ENCODE assay signal across 24 cellular contexts in the genomic region with DNA sequence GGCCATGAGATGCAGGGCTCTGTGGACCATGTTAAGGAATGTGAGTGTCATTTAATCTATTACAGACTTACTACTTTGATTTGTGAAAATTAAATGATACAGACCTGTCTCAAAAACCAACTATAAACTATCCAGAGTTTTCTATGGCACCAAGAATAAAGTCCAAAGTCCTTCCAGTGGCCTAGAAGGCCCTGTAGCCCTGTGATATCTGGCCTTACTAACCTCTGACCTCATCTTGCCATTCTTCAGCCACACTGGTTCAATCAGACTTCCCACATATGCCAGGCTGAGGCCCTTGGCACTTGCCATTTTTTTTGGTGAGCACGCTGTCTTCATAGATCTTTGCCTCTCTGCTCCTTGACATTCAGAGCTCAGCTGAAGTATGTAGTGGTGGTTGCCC. TPM values are rescaled to one million over a fixed set of nuclear protein-coding genes. Genes with fewer than 3 reads are reported as not detected.
DNase-seq lines count a peak whose midpoint lies in the region; ATAC-seq, FAIRE-seq and TF ChIP-seq lines count a peak whose summit lies in the region.
"Had no signal": no experiment of that assay in that cellular context is flagged by ENCODE, and none has a peak within 500 bp of the region (broad histone marks: within the 10 kb centered on the region; RNA-seq: fewer than 3 reads in every experiment).

No MANE protein-coding gene starts in this region.

- ATAC-seq in HepG2 = no peak
- ATAC-seq in left lobe of liver = peak; percentile 61
- peak; percentile 37 for ATAC-seq in mucosa of descending colon
- ATAC-seq in HG03108 (IDR thresholded peaks at IDR 0.05; ENCODE audit: unreplicated experiment) = no peak
- ATAC-seq in activated T-cell treated with anti-CD3 and anti-CD28 coated beads, Interleukin-2, amount 50 U/mL, for 72 hours (replicated peaks in 1 of 2) = no peak
- ATAC-seq in pancreas = no peak
- ATAC-seq: CD8-positive, alpha-beta T cell; GM23338; HCT116 had no signal

- WGBS in liver = 95% methylated on average over 1 of the region's 1 CpG
- 100% methylated on average over 1 of the region's 1 CpG for WGBS in HepG2 (ENCODE audit: low lambda C conversion rate)
- 99 to 100% methylated on average over 1 of the region's 1 CpG for WGBS in pancreas, 2 donors

- TF ChIP-seq EP300 in HepG2 (IDR thresholded peaks at IDR 0.05; ENCODE audit: low read depth in 2 of 2, low read length in 2 of 2) (no peak), HepG2 (CRISPR knock-in tag; IDR thresholded peaks at IDR 0.05; ENCODE audit: borderline replicate concordance) (no peak)

- no TSS peak for BruUV-seq in HepG2 (replicated peaks; lab: Mats Ljungman, UMichigan)

- no peak for TF ChIP-seq RAD21 in liver (IDR thresholded peaks at IDR 0.05)
- no peak for TF ChIP-seq RAD21 in HepG2 (CRISPR knock-in tag; IDR thresholded peaks at IDR 0.05)

- H3K36me3 ChIP-seq in liver (ENCODE audit: control insufficient read depth in 4 of 4, insufficient read depth in 3 of 4, low read depth in 1 of 4, low read length in 3 of 4) (peaks cover 4 to 14% (median 10%) of the 10 kb centered on the region in 4 donors), HepG2 (replicated peaks in 1 of 2; ENCODE audit: control insufficient read depth in 1 of 2, insufficient read depth in 2 of 2, low read length in 2 of 2) (peaks cover 5 to 24% of the 10 kb centered on the region in 2 experiments), mucosa of descending colon (ENCODE audit: low read depth) (no peaks in the 10 kb centered on the region), pancreas (peaks cover 0 to 17% (median 0%) of the 10 kb centered on the region in 3 donors)

- POLR2A ChIA-PET in HepG2 (lab: Yijun Ruan, JAX) = no interaction called here

- no peaks in the 10 kb centered on the region for H3K27me3 ChIP-seq in liver (ENCODE audit: control insufficient read depth in 4 of 4, insufficient read depth in 4 of 4, low read length in 3 of 4)
- H3K27me3 ChIP-seq in HepG2 (ENCODE audit: control insufficient read depth in 1 of 2, insufficient read depth in 2 of 2, low read length in 2 of 2) = no peaks in the 10 kb centered on the region
- H3K27me3 ChIP-seq in pancreas = no peaks in the 10 kb centered on the region
- H3K27me3 ChIP-seq: BLaER1 had no signal

- no peak overlapping the region for H3K9ac ChIP-seq in liver (ENCODE audit: low read depth in 1 of 2, low read length in 2 of 2)
- H3K9ac ChIP-seq in HepG2 (ENCODE audit: insufficient read depth, low read depth, low read length) = no peak overlapping the region
- H3K9ac ChIP-seq: BLaER1 had no signal

- H3K4me1 Mint-ChIP-seq in activated T-cell treated with anti-CD3 and anti-CD28 coated beads, Interleukin-2, amount 50 U/mL, for 72 hours (ENCODE audit: low read depth) = peaks cover 5% of the 10 kb centered on the region

- no peak overlapping the region for H3K27ac Mint-ChIP-seq in activated T-cell treated with anti-CD3 and anti-CD28 coated beads, Interleukin-2, amount 50 U/mL, for 72 hours
- H3K27ac Mint-ChIP-seq: B cell; CD4-positive, CD25-positive, alpha-beta regulatory T cell; CD8-positive, alpha-beta T cell; GM23338 had no signal

- peaks cover 17 to 18% of the 10 kb centered on the region in 2 donors for H3K36me3 Mint-ChIP-seq in activated T-cell treated with anti-CD3 and anti-CD28 coated beads, Interleukin-2, amount 50 U/mL, for 72 hours (ENCODE audit: insufficient read depth in 2 of 2)

- H3K79me2 ChIP-seq in HepG2 (ENCODE audit: insufficient read depth, low read length) = peaks cover 14% of the 10 kb centered on the region

- TF ChIP-seq CTCF in liver (IDR thresholded peaks at IDR 0.05; ENCODE audit: low read depth, low read length, missing input control) (no peak), HepG2 (CRISPR knock-in tag; IDR thresholded peaks at IDR 0.05) (no peak), mucosa of descending colon (IDR thresholded peaks at IDR 0.05) (no peak), pancreas (IDR thresholded peaks at IDR 0.05) (no peak)

- no peaks in the 10 kb centered on the region for H3K4me1 ChIP-seq in liver (ENCODE audit: control insufficient read depth in 4 of 4, insufficient read depth in 4 of 4, low read length in 3 of 4)
- H3K4me1 ChIP-seq in HepG2 (ENCODE audit: insufficient read depth, low read length) = peaks cover 3% of the 10 kb centered on the region
- H3K4me1 ChIP-seq in mucosa of descending colon (ENCODE audit: low read depth) = no peaks in the 10 kb centered on the region
- peaks cover 0 to 3% (median 0%) of the 10 kb centered on the region in 3 donors for H3K4me1 ChIP-seq in pancreas

- FAIRE-seq in HepG2 (lab: Jason Lieb, UNC) (no peak), pancreas (lab: Jason Lieb, UNC) (no peak)
- FAIRE-seq: A204.1, GM12891, GM18507 had no signal

- H3K9me3 ChIP-seq in liver (ENCODE audit: control insufficient read depth in 4 of 4, low read length in 3 of 4) (no peaks in the 10 kb centered on the region), HepG2 (ENCODE audit: low read length) (no peaks in the 10 kb centered on the region), mucosa of descending colon (peaks cover 2% of the 10 kb centered on the region), pancreas (no peaks in the 10 kb centered on the region)

- peaks cover 0 to 3% of the 10 kb centered on the region in 2 donors for H3K9me3 Mint-ChIP-seq in activated T-cell treated with anti-CD3 and anti-CD28 coated beads, Interleukin-2, amount 50 U/mL, for 72 hours

- H2AFZ ChIP-seq in HepG2 (ENCODE audit: low read length) = no peak overlapping the region
- H2AFZ ChIP-seq: GM23338 had no signal

- H4K20me1 ChIP-seq in HepG2 (ENCODE audit: insufficient read depth, low read length) = no peaks in the 10 kb centered on the region
- H4K20me1 ChIP-seq: BLaER1 had no signal

- H3K4me3 ChIP-seq in liver (ENCODE audit: low read depth in 1 of 3, low read length in 3 of 3) = no peak overlapping the region
- no peak overlapping the region for H3K4me3 ChIP-seq in HepG2 (replicated peaks in 1 of 3; ENCODE audit: insufficient read depth in 1 of 3, low read depth in 2 of 3, low read length in 3 of 3)
- no peak overlapping the region for H3K4me3 ChIP-seq in mucosa of descending colon
- no peak overlapping the region for H3K4me3 ChIP-seq in pancreas
- H3K4me3 ChIP-seq: BLaER1, GM23338 had no signal

- H3K27ac ChIP-seq in liver (ENCODE audit: low read depth in 1 of 2, low read length in 2 of 2) (no peak overlapping the region), HepG2 (ENCODE audit: extremely low read length, insufficient read depth, low read length) (no peak overlapping the region), pancreas (no peak overlapping the region)
- H3K27ac ChIP-seq: 22Rv1, BLaER1, C4-2B had no signal

- no peaks in the 10 kb centered on the region for H3K27me3 Mint-ChIP-seq in activated T-cell treated with anti-CD3 and anti-CD28 coated beads, Interleukin-2, amount 50 U/mL, for 72 hours (ENCODE audit: low read depth)
- H3K27me3 Mint-ChIP-seq: B cell; CD4-positive, CD25-positive, alpha-beta regulatory T cell had no signal

- H3K4me3 Mint-ChIP-seq in activated T-cell treated with anti-CD3 and anti-CD28 coated beads, Interleukin-2, amount 50 U/mL, for 72 hours = no peak overlapping the region
- H3K4me3 Mint-ChIP-seq: B cell; CD8-positive, alpha-beta T cell; GM23338; H9 had no signal

- DNase-seq in HepG2 (ENCODE audit: low spot score) = no peak
- DNase-seq in left lobe of liver (ENCODE audit: low spot score) = no peak
- DNase-seq in mucosa of descending colon = no peak
- no peak for DNase-seq in activated T-cell treated with anti-CD3 and anti-CD28 coated beads, Interleukin-2, amount 50 U/mL, for 72 hours
- DNase-seq in pancreas = no peak
- DNase-seq: Caco-2; CD4-positive, CD25-positive, alpha-beta regulatory T cell; CD8-positive, alpha-beta T cell; DMS 273 treated with DMSO at 0.1 percent for 48 hours; DMS79; EL; GDM1; H9 had no signal

- in situ Hi-C loops in HepG2 (cut with HindIII; ENCODE audit: extremely low pct_ligation_motif_present, low pct_unique_long_range_greater_than_20kb) = loop anchor here (25.0 kb wide), 1 partner anchor 1096 kb away; no protein-coding TSS in a partner anchor

- H3K4me2 ChIP-seq in HepG2 (ENCODE audit: low read depth, low read length) = no peak overlapping the region
- H3K4me2 ChIP-seq: BLaER1, GM23338 had no signal

- CTCF ChIA-PET in HepG2 (lab: Yijun Ruan, JAX; ENCODE audit: low intra/inter-chr PET ratio, low total read pairs) = no interaction called here

- TF ChIP-seq POLR2A in HepG2 (IDR thresholded peaks at IDR 0.05; ENCODE audit: insufficient read depth in 1 of 2, low read depth in 2 of 2, low read length in 2 of 2) = no peak

- intact Hi-C loops in HepG2 (cut with micrococcal nuclease; ENCODE audit: unreplicated experiment) = loop anchor here (10.0 kb wide), 1 partner anchor 323 kb away; a partner anchor contains a TSS
- intact Hi-C loops in mucosa of descending colon (cut with DNase I, micrococcal nuclease) = no loop called here
- intact Hi-C loops in pancreas (cut with DNase I) = loop anchor here in 1 of 3 donors (10.0 kb wide), 1 partner anchor 323 kb away; a partner anchor contains a TSS

RNA-seq across cellular contexts. Expression of a gene that starts 7.7 kb away (rescaled TPM):
- 1 to 10 TPM; 7.2 to 9.4 TPM for total RNA-seq in liver
- 10 to 100 TPM; 29.1 to 37.2 TPM for polyA plus RNA-seq in liver
- total RNA-seq in HepG2 (2016; rRNA removed; fragmentation: Illumina TruSeq; extraction: Trizol) = 47.0 and 65.1 TPM in 2 replicates
- 23.2 and 28.5 TPM in 2 replicates for total RNA-seq in HepG2 (2016; cell fraction: cytosol; rRNA removed; fragmentation: Illumina TruSeq; extraction: Trizol; ENCODE audit: low read depth)
- 49.0 and 57.6 TPM in 2 replicates for total RNA-seq in HepG2 (2016; cell fraction: insoluble cytoplasmic fraction; rRNA removed; fragmentation: Illumina TruSeq; extraction: Trizol)
- total RNA-seq in HepG2 (2016; cell fraction: membrane; rRNA removed; fragmentation: Illumina TruSeq; extraction: Trizol) = 37.3 and 42.9 TPM in 2 replicates
- total RNA-seq in HepG2 (2016; cell fraction: nucleus; rRNA removed; fragmentation: Illumina TruSeq; extraction: Trizol) = 25.2 and 26.0 TPM in 2 replicates
- 9.9 and 11.7 TPM in 2 replicates for polyA plus RNA-seq in HepG2 (2011; rRNA removed)
- 9.2 and 11.3 TPM in 2 replicates for polyA plus RNA-seq in HepG2 (2011; cell fraction: cytosol; rRNA removed)
- 8.6 and 8.8 TPM in 2 replicates for polyA plus RNA-seq in HepG2 (2011; cell fraction: nucleus; rRNA removed)
- 22.3 and 25.9 TPM in 2 replicates for polyA plus RNA-seq in HepG2 (2012)
- 30.0 and 36.6 TPM in 2 replicates for polyA plus RNA-seq in HepG2 (2016; cell fraction: cytosol; fragmentation: Illumina TruSeq; extraction: Trizol; ENCODE audit: low read depth)
- polyA plus RNA-seq in HepG2 (2016; cell fraction: insoluble cytoplasmic fraction; fragmentation: Illumina TruSeq; extraction: Trizol; ENCODE audit: low read depth) = 63.5 and 65.7 TPM in 2 replicates
- 41.2 and 46.3 TPM in 2 replicates for polyA plus RNA-seq in HepG2 (2016; cell fraction: membrane; fragmentation: Illumina TruSeq; extraction: Trizol; ENCODE audit: low read depth)
- 32.2 and 43.6 TPM in 2 replicates for polyA plus RNA-seq in HepG2 (2016; cell fraction: nucleus; fragmentation: Illumina TruSeq; extraction: Trizol; ENCODE audit: insufficient read depth, low read depth)
- polyA minus RNA-seq in HepG2 (2011; rRNA and poly(A)+ RNA removed; ENCODE audit: low replicate concordance) = 7.5 and 8.1 TPM in 2 replicates
- 5.5 and 5.7 TPM in 2 replicates for polyA minus RNA-seq in HepG2 (2011; cell fraction: cytosol; rRNA and poly(A)+ RNA removed)
- 22.7 and 28.3 TPM in 2 replicates for polyA minus RNA-seq in HepG2 (2011; cell fraction: nucleus; rRNA and poly(A)+ RNA removed)
- 18.5 TPM for total RNA-seq in left lobe of liver
- 10 to 100 TPM; 36.5 to 49.9 (median 46.4) TPM for total RNA-seq in mucosa of descending colon
- total RNA-seq in activated T-cell treated with anti-CD3 and anti-CD28 coated beads, Interleukin-2, amount 50 U/mL, for 72 hours = 10 to 100 TPM; 20.9 to 50.5 TPM
- 10 to 100 TPM in 5 of 6 donors, 1 to 10 TPM in 1; 10.0 to 24.6 (median 19.1) TPM for total RNA-seq in pancreas
- polyA plus RNA-seq in pancreas = 10 to 100 TPM; 23.0 to 40.6 TPM

Comparison
In these comparisons a context has a peak if more than half of its experiments do, and no peak if none do; other contexts are left out.
1. ATAC-seq: peak in left lobe of liver (single experiment) and mucosa of descending colon (single experiment); none in HepG2 (single experiment), HG03108 (single experiment), activated T-cell treated with anti-CD3 and anti-CD28 coated beads, Interleukin-2, amount 50 U/mL, for 72 hours (0 of 2) and pancreas (0 of 4).